Comparison of ENCODE assay signal across 13 cellular contexts in the genomic region with DNA sequence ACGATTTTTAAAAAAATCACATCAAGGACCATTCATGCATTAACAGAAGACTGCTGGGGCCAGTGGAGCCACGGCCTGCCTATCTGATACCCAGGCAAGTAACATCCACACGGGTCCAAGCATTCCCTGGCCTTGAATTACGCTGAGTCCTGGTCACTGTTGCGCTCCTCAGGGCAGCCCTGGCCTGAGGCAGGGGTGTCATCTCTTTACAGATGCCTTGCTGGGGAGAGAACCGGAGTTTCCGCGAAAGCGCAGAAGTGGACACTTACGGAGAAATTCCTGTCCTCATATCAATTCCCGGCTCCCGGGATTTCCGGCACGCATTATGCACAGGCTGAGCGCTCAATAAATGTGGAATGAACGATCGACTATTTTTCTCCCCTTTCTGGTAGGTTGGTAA. TPM values are rescaled to one million over a fixed set of nuclear protein-coding genes. Genes with fewer than 3 reads are reported as not detected.
DNase-seq lines count a peak whose midpoint lies in the region; ATAC-seq and TF ChIP-seq lines count a peak whose summit lies in the region.
"Had no signal": no experiment of that assay in that cellular context is flagged by ENCODE, and none has a peak within 500 bp of the region (broad histone marks: within the 10 kb centered on the region; RNA-seq: fewer than 3 reads in every experiment).

No MANE protein-coding gene starts in this region.

- H3K9me3 ChIP-seq in SU-DHL-6 (ENCODE audit: insufficient read depth, low read length): no peaks in the 10 kb centered on the region
- H3K9me3 ChIP-seq in hepatocyte (ENCODE audit: low read depth): no peaks in the 10 kb centered on the region

- H3F3A ChIP-seq in SU-DHL-6 (ENCODE audit: insufficient read depth): 0 out of 2 replicates have a peak, but pooled peaks cover 3% of the 10 kb centered on the region

- peak overlapping the region; percentile 99 for H3K27ac Mint-ChIP-seq in activated naive CD4-positive, alpha-beta T cell treated with anti-CD3 and anti-CD28 coated beads for 36 hours
- peak overlapping the region in 1 of 2 donors; percentile 90 for H3K27ac Mint-ChIP-seq in stimulated activated naive CD8-positive, alpha-beta T cell treated with anti-CD3 and anti-CD28 coated beads, Interleukin-15, amount 100 ng/mL, for 72 hours

- CTCF ChIA-PET in activated naive CD4-positive, alpha-beta T cell treated with anti-CD3 and anti-CD28 coated beads for 36 hours (lab: Charles Lee): interaction anchor here (1.1 to 1.4 kb wide), 5 partner anchors 11 to 177 kb away, joined by 3 to 6 read pairs (median 4); no protein-coding TSS in a partner anchor

- H3K9me3 Mint-ChIP-seq in activated naive CD4-positive, alpha-beta T cell treated with anti-CD3 and anti-CD28 coated beads for 36 hours: no peaks in the 10 kb centered on the region
- no peaks in the 10 kb centered on the region for H3K9me3 Mint-ChIP-seq in stimulated activated naive CD8-positive, alpha-beta T cell treated with anti-CD3 and anti-CD28 coated beads, Interleukin-15, amount 100 ng/mL, for 72 hours
- H3K9me3 Mint-ChIP-seq: neural crest cell had no signal

- H3K4me1 ChIP-seq in hepatocyte (ENCODE audit: insufficient read depth): no peaks in the 10 kb centered on the region

- no peaks in the 10 kb centered on the region for H3K9me2 ChIP-seq in SU-DHL-6 (replicated peaks; ENCODE audit: insufficient read depth, low read length)
- H3K9me2 ChIP-seq in hepatocyte (replicated peaks; ENCODE audit: insufficient read depth): no peaks in the 10 kb centered on the region

- no peak for TF ChIP-seq CTCF in SU-DHL-6 (IDR thresholded peaks at IDR 0.05; ENCODE audit: insufficient read depth, low read length, poor library complexity, severe bottlenecking)
- no peak for TF ChIP-seq CTCF in hepatocyte (IDR thresholded peaks at IDR 0.05; ENCODE audit: poor library complexity)

- peak overlapping the region; percentile 75 for H3K9ac ChIP-seq in SU-DHL-6 (ENCODE audit: low read length)

- H2AFZ ChIP-seq in SU-DHL-6 (ENCODE audit: low read depth, low read length, severe bottlenecking) (no peak overlapping the region), hepatocyte (no peak overlapping the region)

- H3K4me1 Mint-ChIP-seq in activated naive CD4-positive, alpha-beta T cell treated with anti-CD3 and anti-CD28 coated beads for 36 hours (ENCODE audit: low read depth): peaks cover 58% of the 10 kb centered on the region
- H3K4me1 Mint-ChIP-seq in stimulated activated naive CD8-positive, alpha-beta T cell treated with anti-CD3 and anti-CD28 coated beads, Interleukin-15, amount 100 ng/mL, for 72 hours: peaks cover 65% of the 10 kb centered on the region
- H3K4me1 Mint-ChIP-seq: neural crest cell had no signal

- H4K20me1 ChIP-seq in SU-DHL-6 (ENCODE audit: low read depth, low read length): no peaks in the 10 kb centered on the region
- no peaks in the 10 kb centered on the region for H4K20me1 ChIP-seq in hepatocyte (ENCODE audit: insufficient read depth, poor library complexity, severe bottlenecking)

- peaks cover 35% of the 10 kb centered on the region for H3K36me3 Mint-ChIP-seq in activated naive CD4-positive, alpha-beta T cell treated with anti-CD3 and anti-CD28 coated beads for 36 hours (ENCODE audit: low read depth)

- H3K36me3 ChIP-seq in SU-DHL-6 (ENCODE audit: low read length) (no peaks in the 10 kb centered on the region), hepatocyte (replicated peaks; ENCODE audit: insufficient read depth, low read depth) (no peaks in the 10 kb centered on the region)

- H3K79me2 ChIP-seq in SU-DHL-6 (ENCODE audit: insufficient read depth, low read length) (peaks cover 62% of the 10 kb centered on the region), hepatocyte (peaks cover 2% of the 10 kb centered on the region)

- WGBS in hepatocyte (ENCODE audit: low lambda C conversion rate, missing lambda C conversion rate): 90% methylated on average over 17 of the region's 17 CpGs

- no peak for DNase-seq in activated naive CD4-positive, alpha-beta T cell treated with anti-CD3 and anti-CD28 coated beads for 36 hours
- no peak for DNase-seq in activated naive CD4-positive, alpha-beta T cell (lab: John Stamatoyannopoulos, UW)
- DNase-seq in hepatocyte (ENCODE audit: low spot score) (no peak), NCI-H1694 treated with DMSO at 0.1 percent for 48 hours (lab: John Stamatoyannopoulos, UW) (no peak), LoVo (ENCODE audit: low spot score) (no peak)
- DNase-seq in stimulated activated naive CD8-positive, alpha-beta T cell treated with anti-CD3 and anti-CD28 coated beads, Interleukin-15, amount 100 ng/mL, for 72 hours: no peak
- DNase-seq: NCI-H1105, NCI-H446 treated with DMSO at 0.1 percent for 48 hours had no signal

- H3K4me3 ChIP-seq in SU-DHL-6 (ENCODE audit: insufficient read depth, low read length, poor library complexity, severe bottlenecking): peak overlapping the region; percentile 94
- no peak overlapping the region for H3K4me3 ChIP-seq in hepatocyte

- peak overlapping the region; percentile 81 for H3K27ac ChIP-seq in SU-DHL-6 (ENCODE audit: low read depth, low read length)
- no peak overlapping the region for H3K27ac ChIP-seq in hepatocyte
- H3K27ac ChIP-seq: RWPE1 had no signal

- H3K27me3 ChIP-seq in SU-DHL-6 (ENCODE audit: low read length): no peaks in the 10 kb centered on the region
- no peaks in the 10 kb centered on the region for H3K27me3 ChIP-seq in hepatocyte

- ATAC-seq in stimulated activated naive CD8-positive, alpha-beta T cell treated with anti-CD3 and anti-CD28 coated beads, Interleukin-15, amount 100 ng/mL, for 72 hours: no peak
- ATAC-seq in GM21381 (IDR thresholded peaks at IDR 0.05; ENCODE audit: unreplicated experiment): no peak

- no peaks in the 10 kb centered on the region for H3K27me3 Mint-ChIP-seq in activated naive CD4-positive, alpha-beta T cell treated with anti-CD3 and anti-CD28 coated beads for 36 hours (ENCODE audit: low read depth)
- H3K27me3 Mint-ChIP-seq in stimulated activated naive CD8-positive, alpha-beta T cell treated with anti-CD3 and anti-CD28 coated beads, Interleukin-15, amount 100 ng/mL, for 72 hours: no peaks in the 10 kb centered on the region

- intact Hi-C loops in activated naive CD4-positive, alpha-beta T cell treated with anti-CD3 and anti-CD28 coated beads for 36 hours (cut with micrococcal nuclease): loop anchor here (2.0 kb wide), 1 partner anchor 172 kb away; no protein-coding TSS in a partner anchor

- H3K4me2 ChIP-seq in SU-DHL-6 (ENCODE audit: low read depth, low read length, poor library complexity, severe bottlenecking) (peak overlapping the region; percentile 70), hepatocyte (peak overlapping the region; percentile 82)

- H3K4me3 Mint-ChIP-seq in activated naive CD4-positive, alpha-beta T cell treated with anti-CD3 and anti-CD28 coated beads for 36 hours: peak overlapping the region; percentile 99
- H3K4me3 Mint-ChIP-seq in stimulated activated naive CD8-positive, alpha-beta T cell treated with anti-CD3 and anti-CD28 coated beads, Interleukin-15, amount 100 ng/mL, for 72 hours: peak overlapping the region; percentile 89 to 99
- H3K4me3 Mint-ChIP-seq: neural crest cell had no signal

RNA-seq across cellular contexts. Expression of a gene that starts 1.4 kb away (rescaled TPM):
- total RNA-seq in activated naive CD4-positive, alpha-beta T cell treated with anti-CD3 and anti-CD28 coated beads for 36 hours: 100 to 1,000 TPM in 1 of 2 experiments, 10 to 100 TPM in 1; 99.4 to 105 TPM
- 5.3 and 10.9 TPM in 2 replicates for total RNA-seq in hepatocyte
- 9.2 and 9.6 TPM in 2 replicates for polyA plus RNA-seq in hepatocyte
- total RNA-seq: fibroblast of villous mesenchyme had no signal
